In genomic region chr3:134059680-134060560, GRCh38 we compare ENCODE assay signal across 11 cellular contexts. TPM values are rescaled to one million over a fixed set of nuclear protein-coding genes. Genes with fewer than 3 reads are reported as not detected.
A peak's percentile ranks its signal among the peaks of the same experiment; 100 is the strongest.
DNase-seq lines count a peak whose midpoint lies in the region; ATAC-seq, FAIRE-seq and TF ChIP-seq lines count a peak whose summit lies in the region.
"Had no signal": no experiment of that assay in that cellular context is flagged by ENCODE, and none has a peak within 500 bp of the region (broad histone marks: within the 10 kb centered on the region; RNA-seq: fewer than 3 reads in every experiment).

No MANE protein-coding gene starts in this region.

- CTCF ChIA-PET in MCF 10A (lab: Yijun Ruan, JAX) (interaction anchor here (0.5 to 5.8 kb wide), 7 partner anchors 10 to 244 kb away, joined by 3 to 57 read pairs (median 4); no protein-coding TSS in a partner anchor), mammary epithelial cell (lab: Charles Lee; ENCODE audit: low non-redundant PET) (no interaction called here)

- peaks cover 17% of the 10 kb centered on the region for H3K4me1 Mint-ChIP-seq in MCF 10A (ENCODE audit: insufficient read depth, unreplicated experiment)

- peaks cover 11% of the 10 kb centered on the region for H3K27me3 Mint-ChIP-seq in MCF 10A (ENCODE audit: insufficient read depth, unreplicated experiment)

- H3K4me3 Mint-ChIP-seq in MCF 10A (ENCODE audit: unreplicated experiment): no peak overlapping the region

- no peak overlapping the region for H3K4me2 ChIP-seq in mammary epithelial cell (ENCODE audit: insufficient read depth, low read depth, low read length)

- H3K27me3 ChIP-seq in mammary epithelial cell (ENCODE audit: insufficient read depth, low read length) (peaks cover 2% of the 10 kb centered on the region), bronchial epithelial cell (ENCODE audit: control insufficient read depth, insufficient read depth, low read length) (peaks cover 20% of the 10 kb centered on the region), thyroid gland (no peaks in the 10 kb centered on the region)
- H3K27me3 ChIP-seq: neutrophil had no signal

- intact Hi-C loops in MCF 10A (cut with micrococcal nuclease): loop anchor here (1.0 kb wide), 1 partner anchor 130 kb away; no protein-coding TSS in a partner anchor
- intact Hi-C loops in mammary epithelial cell (cut with micrococcal nuclease): loop anchor here (1.0 kb wide), 1 partner anchor 130 kb away; no protein-coding TSS in a partner anchor
- intact Hi-C loops in thyroid gland (cut with DNase I): no loop called here

- 54% methylated on average over 7 of the region's 9 CpGs for WGBS in mammary epithelial cell (ENCODE audit: low coverage, missing lambda C conversion rate)
- 69 to 75% methylated on average over 7 to 9 of the region's 9 CpGs for WGBS in thyroid gland, 2 donors

- no peak overlapping the region for H2AFZ ChIP-seq in mammary epithelial cell (ENCODE audit: low read depth, low read length)

- no peak overlapping the region for H3K4me3 ChIP-seq in mammary epithelial cell (replicated peaks in 1 of 3; ENCODE audit: insufficient read depth in 1 of 3, low read depth in 2 of 3, low read length in 3 of 3)
- H3K4me3 ChIP-seq in bronchial epithelial cell (ENCODE audit: low read depth, low read length): no peak overlapping the region
- no peak overlapping the region for H3K4me3 ChIP-seq in thyroid gland (replicated peaks in 1 of 3)
- no peak overlapping the region for H3K4me3 ChIP-seq in foreskin fibroblast (ENCODE audit: low read depth in 1 of 2, low read length in 2 of 2)

- no peak overlapping the region for H3K9ac ChIP-seq in mammary epithelial cell (ENCODE audit: insufficient read depth, low read length)

- no peaks in the 10 kb centered on the region for H3K9me3 Mint-ChIP-seq in MCF 10A (ENCODE audit: unreplicated experiment)

- H3K36me3 Mint-ChIP-seq in MCF 10A (ENCODE audit: insufficient read depth, unreplicated experiment): no peaks in the 10 kb centered on the region

- H3K9me3 ChIP-seq in mammary epithelial cell (replicated peaks; ENCODE audit: insufficient read depth, low read length) (no peaks in the 10 kb centered on the region), thyroid gland (no peaks in the 10 kb centered on the region)
- H3K9me3 ChIP-seq: neutrophil had no signal

- ATAC-seq in left lobe of liver (peak; percentile 11), HG02852 (IDR thresholded peaks at IDR 0.05; ENCODE audit: unreplicated experiment) (no peak)

- DNase-seq in MCF 10A (ENCODE audit: unreplicated experiment) (peak; percentile 27), mammary epithelial cell (no peak), bronchial epithelial cell (ENCODE audit: low read depth) (no peak), left lobe of liver (ENCODE audit: low spot score) (peak; percentile 42), thyroid gland (no peak), NCI-H748 (lab: John Stamatoyannopoulos, UW; ENCODE audit: unreplicated experiment) (no peak), foreskin fibroblast (no peak)
- DNase-seq: activated CD4-positive, CD25-positive, alpha-beta regulatory T cell; NCI-H2081 had no signal

- H3K4me1 ChIP-seq in mammary epithelial cell (ENCODE audit: insufficient read depth, low read length): no peaks in the 10 kb centered on the region
- peaks cover 47 to 52% of the 10 kb centered on the region in 2 donors for H3K4me1 ChIP-seq in thyroid gland

- H4K20me1 ChIP-seq in mammary epithelial cell (ENCODE audit: insufficient read depth, low read length): no peaks in the 10 kb centered on the region

- H3K27ac Mint-ChIP-seq in MCF 10A (ENCODE audit: low read depth, unreplicated experiment): no peak overlapping the region

- H3K36me3 ChIP-seq in mammary epithelial cell (ENCODE audit: insufficient read depth, low read length) (no peaks in the 10 kb centered on the region), bronchial epithelial cell (ENCODE audit: control insufficient read depth, insufficient read depth, low read length) (no peaks in the 10 kb centered on the region), thyroid gland (no peaks in the 10 kb centered on the region)
- H3K36me3 ChIP-seq: neutrophil had no signal

- BruUV-seq in MCF 10A (replicated peaks; lab: Mats Ljungman, UMichigan) (no TSS peak), mammary epithelial cell (replicated peaks; lab: Mats Ljungman, UMichigan) (no TSS peak)

- H3K79me2 ChIP-seq in mammary epithelial cell (ENCODE audit: insufficient read depth, low read length): no peaks in the 10 kb centered on the region

- TF ChIP-seq POLR2A in thyroid gland (IDR thresholded peaks at IDR 0.05): no peak

- in situ Hi-C loops in mammary epithelial cell (cut with MboI; ENCODE audit: low sequenced_read_pairs in 2 of 2): no loop called here

- TF ChIP-seq CTCF in MCF 10A (IDR thresholded peaks at IDR 0.05; ENCODE audit: unreplicated experiment): peak; percentile 18
- peak in 1 of 2 donors; percentile 29 for TF ChIP-seq CTCF in mammary epithelial cell (conservative IDR thresholded peaks at IDR 0.05 in 1 of 2, IDR thresholded peaks at IDR 0.05 in 1 of 2; ENCODE audit: extremely low read depth in 1 of 2, insufficient read depth in 1 of 2, low read depth in 1 of 2, low read length in 2 of 2)
- no peak for TF ChIP-seq CTCF in bronchial epithelial cell (IDR thresholded peaks at IDR 0.05; ENCODE audit: insufficient read depth, low read length, severe bottlenecking)
- no peak for TF ChIP-seq CTCF in thyroid gland (IDR thresholded peaks at IDR 0.05)
- no peak for TF ChIP-seq CTCF in foreskin fibroblast (IDR thresholded peaks at IDR 0.05; ENCODE audit: low read depth, low read length)

- FAIRE-seq in bronchial epithelial cell (lab: Jason Lieb, UNC): peak; percentile 7

- H3K27ac ChIP-seq in mammary epithelial cell (ENCODE audit: insufficient read depth, low read depth, low read length): no peak overlapping the region
- peak overlapping the region; percentile 56 to 73 (median 62) for H3K27ac ChIP-seq in thyroid gland
- H3K27ac ChIP-seq: neutrophil had no signal

- POLR2A ChIA-PET in MCF 10A (lab: Yijun Ruan, JAX): interaction anchor here (1.1 kb wide), 1 partner anchor 116 kb away, joined by 3 read pairs; no protein-coding TSS in a partner anchor

- dilution Hi-C loops in mammary epithelial cell (cut with HindIII; ENCODE audit: low sequenced_read_pairs): no loop called here

RNA-seq across cellular contexts. Expression of gene SLCO2A1, which starts 30.2 kb away (rescaled TPM):
- total RNA-seq in MCF 10A (2022): 0.59 and 1.0 TPM in 2 replicates
- 1 to 10 TPM in 1 of 2 donors, under 1 TPM in 1; 0.38 to 2.2 TPM for total RNA-seq in mammary epithelial cell
- polyA plus RNA-seq in mammary epithelial cell: 0.83 TPM
- polyA minus RNA-seq in mammary epithelial cell: 0.52 TPM
- not detected in 2 replicates for total RNA-seq in bronchial epithelial cell
- total RNA-seq in left lobe of liver: 7.4 TPM
- total RNA-seq in thyroid gland: 10 to 100 TPM; 26.0 to 76.6 (median 41.0) TPM

Comparison
In these comparisons a context has a peak if more than half of its experiments do, and no peak if none do; other contexts are left out.
1. DNase-seq: peak in MCF 10A (single experiment) and left lobe of liver (single experiment); none in mammary epithelial cell (single experiment), bronchial epithelial cell (single experiment), thyroid gland (0 of 2), NCI-H748 (single experiment) and foreskin fibroblast (0 of 2).